1 cellular context compared by ENCODE assay signal in the genomic region with DNA sequence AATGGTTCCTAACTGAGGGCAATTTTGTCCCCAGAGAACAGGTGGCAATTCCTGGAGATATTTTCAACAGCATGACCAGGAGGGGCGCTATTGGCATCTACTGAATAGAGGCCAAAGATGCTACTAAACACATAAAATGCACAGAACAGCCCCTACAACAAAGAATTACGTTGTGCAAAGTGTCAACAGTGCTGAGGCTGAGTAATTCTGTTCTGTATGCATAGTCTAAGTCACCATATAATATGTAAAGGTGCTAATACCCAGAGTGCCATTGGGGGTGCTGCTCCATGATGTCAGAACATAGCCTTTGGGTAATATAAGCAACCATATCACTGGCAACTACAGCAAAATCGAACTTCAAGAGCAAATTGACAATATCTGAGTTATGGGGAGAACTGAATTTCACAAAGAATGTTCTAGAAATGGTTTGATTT.
TF ChIP-seq lines count a peak whose summit lies in the region.

No MANE protein-coding gene starts in this region.

TF ChIP-seq in HepG2, 621 proteins besides CTCF, POLR2A, EP300 and RAD21 (continued from another document and continues in another):
- TF ChIP-seq CHD4 (IDR thresholded peaks at IDR 0.05; ENCODE audit: borderline replicate concordance, low read length) (0 out of 2 replicates have a peak, but pooled peaks have one; percentile 35), ZNF256 (CRISPR knock-in tag; conservative IDR thresholded peaks at IDR 0.05) (no peak), SALL1 (CRISPR knock-in tag; IDR thresholded peaks at IDR 0.05) (no peak), SOX6 (IDR thresholded peaks at IDR 0.05) (no peak), SOX6 (CRISPR knock-in tag; IDR thresholded peaks at IDR 0.05) (peak; percentile 32; the same call in 1 of the 2 replicates), SP4 (CRISPR knock-in tag; IDR thresholded peaks at IDR 0.05) (no peak), MYC (CRISPR knock-in tag; IDR thresholded peaks at IDR 0.05; ENCODE audit: borderline replicate concordance) (no peak), MLXIP (CRISPR knock-in tag; IDR thresholded peaks at IDR 0.05; ENCODE audit: borderline replicate concordance) (no peak), KAT8 (CRISPR knock-in tag; IDR thresholded peaks at IDR 0.05) (peak; percentile 22; the same call in 1 of the 2 replicates), PRPF4 (IDR thresholded peaks at IDR 0.05; ENCODE audit: low read depth, low read length, poor library complexity, severe bottlenecking) (no peak), RBFOX2 (IDR thresholded peaks at IDR 0.05; ENCODE audit: low read depth, low read length) (peak; percentile 56; the same call in 1 of the 2 replicates), TAF15 (IDR thresholded peaks at IDR 0.05; ENCODE audit: low read depth, low read length, poor library complexity, severe bottlenecking) (no peak), SMC3 (IDR thresholded peaks at IDR 0.05; ENCODE audit: low read length) (peak; percentile 42), ARID3A (IDR thresholded peaks at IDR 0.05; ENCODE audit: low read depth, low read length) (peak; percentile 67), KMT2B (CRISPR knock-in tag; IDR thresholded peaks at IDR 0.05) (0 out of 2 replicates have a peak, but pooled peaks have one; percentile 5), FOXA1 (IDR thresholded peaks at IDR 0.05) (no peak), FOXA1 (CRISPR knock-in tag; IDR thresholded peaks at IDR 0.05) (peak; percentile 61; the same call in 1 of the 2 replicates), NFKBIZ (CRISPR knock-in tag; IDR thresholded peaks at IDR 0.05) (peak; percentile 20; the same call in 1 of the 2 replicates), ZBTB21 (CRISPR knock-in tag; IDR thresholded peaks at IDR 0.05) (peak; percentile 27; the same call in 1 of the 2 replicates), FOSL2 (CRISPR knock-in tag; IDR thresholded peaks at IDR 0.05) (peak; percentile 47; the same call in 1 of the 2 replicates), STAT5B (CRISPR knock-in tag; IDR thresholded peaks at IDR 0.05) (no peak), ZNF530 (CRISPR knock-in tag; IDR thresholded peaks at IDR 0.05; ENCODE audit: low read depth) (no peak), GATAD2A (CRISPR knock-in tag; IDR thresholded peaks at IDR 0.05) (peak; percentile 23; the same call in 1 of the 2 replicates), CEBPB (IDR thresholded peaks at IDR 0.05; ENCODE audit: borderline replicate concordance, low read depth, low read length) (0 out of 2 replicates have a peak, but pooled peaks have one; percentile 10), PHF8 (CRISPR knock-in tag; IDR thresholded peaks at IDR 0.05) (no peak), ZNF3 (CRISPR knock-in tag; IDR thresholded peaks at IDR 0.05) (no peak), ZNF317 (CRISPR knock-in tag; IDR thresholded peaks at IDR 0.05) (no peak), DMTF1 (CRISPR knock-in tag; IDR thresholded peaks at IDR 0.05) (no peak), STAG1 (CRISPR knock-in tag; IDR thresholded peaks at IDR 0.05) (peak; percentile 63), NFE2L1 (CRISPR knock-in tag; IDR thresholded peaks at IDR 0.05; ENCODE audit: borderline replicate concordance) (no peak), SOX5 (CRISPR knock-in tag; IDR thresholded peaks at IDR 0.05; ENCODE audit: borderline replicate concordance) (peak; percentile 60; the same call in 1 of the 2 replicates), MAFK (conservative IDR thresholded peaks at IDR 0.05 in 1 of 2, IDR thresholded peaks at IDR 0.05 in 1 of 2; ENCODE audit: low read length in 2 of 2) (peak in 1 of 2 experiments; percentile 15; a peak in 1 of 4 replicates), YEATS2 (CRISPR knock-in tag; IDR thresholded peaks at IDR 0.05; ENCODE audit: borderline replicate concordance) (no peak), SOX13 (IDR thresholded peaks at IDR 0.05) (no peak), SOX13 (CRISPR knock-in tag; conservative IDR thresholded peaks at IDR 0.05 in 1 of 2, IDR thresholded peaks at IDR 0.05 in 1 of 2) (peak in 1 of 2 experiments; percentile 37; a peak in 1 of 4 replicates), HNRNPUL1 (IDR thresholded peaks at IDR 0.05; ENCODE audit: low read depth, low read length) (no peak), SMAD3 (CRISPR knock-in tag; IDR thresholded peaks at IDR 0.05) (0 out of 2 replicates have a peak, but pooled peaks have one; percentile 32)
- TF ChIP-seq, protein P1, sequence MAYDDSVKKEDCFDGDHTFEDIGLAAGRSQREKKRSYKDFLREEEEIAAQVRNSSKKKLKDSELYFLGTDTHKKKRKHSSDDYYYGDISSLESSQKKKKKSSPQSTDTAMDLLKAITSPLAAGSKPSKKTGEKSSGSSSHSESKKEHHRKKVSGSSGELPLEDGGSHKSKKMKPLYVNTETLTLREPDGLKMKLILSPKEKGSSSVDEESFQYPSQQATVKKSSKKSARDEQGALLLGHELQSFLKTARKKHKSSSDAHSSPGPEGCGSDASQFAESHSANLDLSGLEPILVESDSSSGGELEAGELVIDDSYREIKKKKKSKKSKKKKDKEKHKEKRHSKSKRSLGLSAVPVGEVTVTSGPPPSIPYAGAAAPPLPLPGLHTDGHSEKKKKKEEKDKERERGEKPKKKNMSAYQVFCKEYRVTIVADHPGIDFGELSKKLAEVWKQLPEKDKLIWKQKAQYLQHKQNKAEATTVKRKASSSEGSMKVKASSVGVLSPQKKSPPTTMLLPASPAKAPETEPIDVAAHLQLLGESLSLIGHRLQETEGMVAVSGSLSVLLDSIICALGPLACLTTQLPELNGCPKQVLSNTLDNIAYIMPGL (CRISPR knock-in tag; IDR thresholded peaks at IDR 0.05; ENCODE audit: borderline replicate concordance in 1 of 2, low read depth in 1 of 2): peak in 1 of 2 experiments; percentile 41; a peak in 1 of 4 replicates
- TF ChIP-seq, protein P2, sequence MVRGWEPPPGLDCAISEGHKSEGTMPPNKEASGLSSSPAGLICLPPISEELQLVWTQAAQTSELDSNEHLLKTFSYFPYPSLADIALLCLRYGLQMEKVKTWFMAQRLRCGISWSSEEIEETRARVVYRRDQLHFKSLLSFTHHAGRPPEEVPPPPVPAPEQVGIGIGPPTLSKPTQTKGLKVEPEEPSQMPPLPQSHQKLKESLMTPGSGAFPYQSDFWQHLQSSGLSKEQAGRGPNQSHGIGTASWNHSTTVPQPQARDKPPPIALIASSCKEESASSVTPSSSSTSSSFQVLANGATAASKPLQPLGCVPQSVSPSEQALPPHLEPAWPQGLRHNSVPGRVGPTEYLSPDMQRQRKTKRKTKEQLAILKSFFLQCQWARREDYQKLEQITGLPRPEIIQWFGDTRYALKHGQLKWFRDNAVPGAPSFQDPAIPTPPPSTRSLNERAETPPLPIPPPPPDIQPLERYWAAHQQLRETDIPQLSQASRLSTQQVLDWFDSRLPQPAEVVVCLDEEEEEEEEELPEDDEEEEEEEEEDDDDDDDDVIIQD (CRISPR knock-in tag; IDR thresholded peaks at IDR 0.05; ENCODE audit: low read depth): peak; percentile 58; the same call in 1 of the 2 replicates
- TF ChIP-seq, protein P3, sequence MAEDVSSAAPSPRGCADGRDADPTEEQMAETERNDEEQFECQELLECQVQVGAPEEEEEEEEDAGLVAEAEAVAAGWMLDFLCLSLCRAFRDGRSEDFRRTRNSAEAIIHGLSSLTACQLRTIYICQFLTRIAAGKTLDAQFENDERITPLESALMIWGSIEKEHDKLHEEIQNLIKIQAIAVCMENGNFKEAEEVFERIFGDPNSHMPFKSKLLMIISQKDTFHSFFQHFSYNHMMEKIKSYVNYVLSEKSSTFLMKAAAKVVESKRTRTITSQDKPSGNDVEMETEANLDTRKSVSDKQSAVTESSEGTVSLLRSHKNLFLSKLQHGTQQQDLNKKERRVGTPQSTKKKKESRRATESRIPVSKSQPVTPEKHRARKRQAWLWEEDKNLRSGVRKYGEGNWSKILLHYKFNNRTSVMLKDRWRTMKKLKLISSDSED (CRISPR knock-in tag; IDR thresholded peaks at IDR 0.05): no peak
- TF ChIP-seq, protein P4, sequence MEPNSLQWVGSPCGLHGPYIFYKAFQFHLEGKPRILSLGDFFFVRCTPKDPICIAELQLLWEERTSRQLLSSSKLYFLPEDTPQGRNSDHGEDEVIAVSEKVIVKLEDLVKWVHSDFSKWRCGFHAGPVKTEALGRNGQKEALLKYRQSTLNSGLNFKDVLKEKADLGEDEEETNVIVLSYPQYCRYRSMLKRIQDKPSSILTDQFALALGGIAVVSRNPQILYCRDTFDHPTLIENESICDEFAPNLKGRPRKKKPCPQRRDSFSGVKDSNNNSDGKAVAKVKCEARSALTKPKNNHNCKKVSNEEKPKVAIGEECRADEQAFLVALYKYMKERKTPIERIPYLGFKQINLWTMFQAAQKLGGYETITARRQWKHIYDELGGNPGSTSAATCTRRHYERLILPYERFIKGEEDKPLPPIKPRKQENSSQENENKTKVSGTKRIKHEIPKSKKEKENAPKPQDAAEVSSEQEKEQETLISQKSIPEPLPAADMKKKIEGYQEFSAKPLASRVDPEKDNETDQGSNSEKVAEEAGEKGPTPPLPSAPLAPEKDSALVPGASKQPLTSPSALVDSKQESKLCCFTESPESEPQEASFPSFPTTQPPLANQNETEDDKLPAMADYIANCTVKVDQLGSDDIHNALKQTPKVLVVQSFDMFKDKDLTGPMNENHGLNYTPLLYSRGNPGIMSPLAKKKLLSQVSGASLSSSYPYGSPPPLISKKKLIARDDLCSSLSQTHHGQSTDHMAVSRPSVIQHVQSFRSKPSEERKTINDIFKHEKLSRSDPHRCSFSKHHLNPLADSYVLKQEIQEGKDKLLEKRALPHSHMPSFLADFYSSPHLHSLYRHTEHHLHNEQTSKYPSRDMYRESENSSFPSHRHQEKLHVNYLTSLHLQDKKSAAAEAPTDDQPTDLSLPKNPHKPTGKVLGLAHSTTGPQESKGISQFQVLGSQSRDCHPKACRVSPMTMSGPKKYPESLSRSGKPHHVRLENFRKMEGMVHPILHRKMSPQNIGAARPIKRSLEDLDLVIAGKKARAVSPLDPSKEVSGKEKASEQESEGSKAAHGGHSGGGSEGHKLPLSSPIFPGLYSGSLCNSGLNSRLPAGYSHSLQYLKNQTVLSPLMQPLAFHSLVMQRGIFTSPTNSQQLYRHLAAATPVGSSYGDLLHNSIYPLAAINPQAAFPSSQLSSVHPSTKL (CRISPR knock-in tag; IDR thresholded peaks at IDR 0.05): peak; percentile 37; the same call in 1 of the 2 replicates
- TF ChIP-seq, protein P5, sequence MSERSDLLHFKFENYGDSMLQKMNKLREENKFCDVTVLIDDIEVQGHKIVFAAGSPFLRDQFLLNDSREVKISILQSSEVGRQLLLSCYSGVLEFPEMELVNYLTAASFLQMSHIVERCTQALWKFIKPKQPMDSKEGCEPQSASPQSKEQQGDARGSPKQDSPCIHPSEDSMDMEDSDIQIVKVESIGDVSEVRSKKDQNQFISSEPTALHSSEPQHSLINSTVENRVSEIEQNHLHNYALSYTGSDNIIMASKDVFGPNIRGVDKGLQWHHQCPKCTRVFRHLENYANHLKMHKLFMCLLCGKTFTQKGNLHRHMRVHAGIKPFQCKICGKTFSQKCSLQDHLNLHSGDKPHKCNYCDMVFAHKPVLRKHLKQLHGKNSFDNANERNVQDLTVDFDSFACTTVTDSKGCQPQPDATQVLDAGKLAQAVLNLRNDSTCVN (CRISPR knock-in tag; IDR thresholded peaks at IDR 0.05; ENCODE audit: borderline replicate concordance): no peak
- TF ChIP-seq, protein P6, sequence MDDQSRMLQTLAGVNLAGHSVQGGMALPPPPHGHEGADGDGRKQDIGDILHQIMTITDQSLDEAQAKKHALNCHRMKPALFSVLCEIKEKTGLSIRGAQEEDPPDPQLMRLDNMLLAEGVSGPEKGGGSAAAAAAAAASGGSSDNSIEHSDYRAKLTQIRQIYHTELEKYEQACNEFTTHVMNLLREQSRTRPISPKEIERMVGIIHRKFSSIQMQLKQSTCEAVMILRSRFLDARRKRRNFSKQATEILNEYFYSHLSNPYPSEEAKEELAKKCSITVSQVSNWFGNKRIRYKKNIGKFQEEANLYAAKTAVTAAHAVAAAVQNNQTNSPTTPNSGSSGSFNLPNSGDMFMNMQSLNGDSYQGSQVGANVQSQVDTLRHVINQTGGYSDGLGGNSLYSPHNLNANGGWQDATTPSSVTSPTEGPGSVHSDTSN (CRISPR knock-in tag; IDR thresholded peaks at IDR 0.05; ENCODE audit: borderline replicate concordance): no peak
